In genomic region chr1:74785944-74786343, GRCh38 we compare ENCODE assay signal across 27 cellular contexts.
"Had no signal": no experiment of that assay in that cellular context is flagged by ENCODE, and none has a peak within 500 bp of the region (broad histone marks: within the 10 kb centered on the region; RNA-seq: fewer than 3 reads in every experiment).

No MANE protein-coding gene starts in this region.

- H3K4me3 ChIP-seq: colonic mucosa, esophagus squamous epithelium, gastrocnemius medialis, heart right ventricle, left lung, lower lobe of right lung, mucosa of descending colon had no signal

- H3K27ac Mint-ChIP-seq: dendritic cell treated with granulocyte-macrophage colony-stimulating factor and Interleukin-4, amounts not matched to agents 40 ng/mL and 50 ng/mL, for 4 days; effector memory CD8-positive, alpha-beta T cell; endodermal cell; mesothelial cell of epicardium; naive B cell had no signal

- FAIRE-seq: islet of Langerhans, keratinocyte had no signal

- H3K36me3 Mint-ChIP-seq: mesothelial cell of epicardium, naive B cell had no signal

- H3K27me3 ChIP-seq: colonic mucosa, gastrocnemius medialis, left lung had no signal

- ATAC-seq: effector memory CD8-positive, alpha-beta T cell; esophagus mucosa; gastrocnemius medialis; heart right ventricle; left cardiac atrium; left lung; left ventricle myocardium superior; lower lobe of right lung; mucosa of descending colon had no signal

- H3K4me3 Mint-ChIP-seq: dendritic cell treated with granulocyte-macrophage colony-stimulating factor and Interleukin-4, amounts not matched to agents 40 ng/mL and 50 ng/mL, for 4 days; effector memory CD8-positive, alpha-beta T cell; endodermal cell; mesothelial cell of epicardium; naive B cell had no signal

- H3K27ac ChIP-seq: colonic mucosa, epithelial cell of prostate, esophagus squamous epithelium, gastrocnemius medialis, heart right ventricle, left lung, lower lobe of right lung had no signal

- H3K9me3 Mint-ChIP-seq: dendritic cell treated with granulocyte-macrophage colony-stimulating factor and Interleukin-4, amounts not matched to agents 40 ng/mL and 50 ng/mL, for 4 days; effector memory CD8-positive, alpha-beta T cell; endodermal cell had no signal

- H3K9me3 ChIP-seq: colonic mucosa, esophagus squamous epithelium, gastrocnemius medialis, left lung, lower lobe of right lung, mucosa of descending colon had no signal

- H3K36me3 ChIP-seq: colonic mucosa, esophagus squamous epithelium, gastrocnemius medialis, heart right ventricle, left lung, lower lobe of right lung had no signal

- H3K4me1 ChIP-seq: colonic mucosa, esophagus squamous epithelium, gastrocnemius medialis, heart right ventricle, left lung, lower lobe of right lung had no signal

- H3K4me1 Mint-ChIP-seq: endodermal cell, naive B cell had no signal

- DNase-seq: colonic mucosa; cortex of kidney; effector CD8-positive, alpha-beta T cell; effector memory CD8-positive, alpha-beta T cell; endodermal cell; erythroblast; esophagus squamous epithelium; foreskin fibroblast; foreskin melanocyte; gastrocnemius medialis; glutamatergic neuron; head of caudate nucleus; heart right ventricle; hippocampal formation; left cardiac atrium; left lung; left ventricle myocardium superior; lower lobe of right lung; mesenchymal stem cell; mucosa of descending colon; naive B cell had no signal
